ENCODE assay signal across 1 cellular context in the genomic region with DNA sequence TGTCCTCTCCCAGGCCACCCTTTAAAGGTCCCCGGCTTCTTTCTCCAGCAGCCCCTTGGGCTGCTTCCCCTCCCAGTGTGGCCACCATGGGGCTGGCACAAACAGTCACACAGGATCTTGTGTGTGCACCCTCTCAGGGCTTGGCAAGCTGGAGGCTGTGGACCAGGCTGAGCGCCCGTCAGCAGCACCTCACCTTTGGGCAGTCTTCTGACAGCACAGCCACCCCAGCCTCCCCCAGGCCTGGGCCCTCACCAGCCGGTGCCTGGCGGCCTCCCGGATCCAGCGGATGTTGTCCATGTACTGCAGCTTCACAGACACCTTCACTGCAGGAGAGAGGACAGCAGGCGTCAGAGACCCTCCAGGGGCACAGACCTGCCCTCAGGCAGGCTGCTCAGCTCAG.
TF ChIP-seq lines count a peak whose summit lies in the region.

No MANE protein-coding gene starts in this region.

TF ChIP-seq in HepG2, 621 proteins besides CTCF, POLR2A, EP300 and RAD21:
- TF ChIP-seq, protein P1, sequence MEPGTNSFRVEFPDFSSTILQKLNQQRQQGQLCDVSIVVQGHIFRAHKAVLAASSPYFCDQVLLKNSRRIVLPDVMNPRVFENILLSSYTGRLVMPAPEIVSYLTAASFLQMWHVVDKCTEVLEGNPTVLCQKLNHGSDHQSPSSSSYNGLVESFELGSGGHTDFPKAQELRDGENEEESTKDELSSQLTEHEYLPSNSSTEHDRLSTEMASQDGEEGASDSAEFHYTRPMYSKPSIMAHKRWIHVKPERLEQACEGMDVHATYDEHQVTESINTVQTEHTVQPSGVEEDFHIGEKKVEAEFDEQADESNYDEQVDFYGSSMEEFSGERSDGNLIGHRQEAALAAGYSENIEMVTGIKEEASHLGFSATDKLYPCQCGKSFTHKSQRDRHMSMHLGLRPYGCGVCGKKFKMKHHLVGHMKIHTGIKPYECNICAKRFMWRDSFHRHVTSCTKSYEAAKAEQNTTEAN (CRISPR knock-in tag; conservative IDR thresholded peaks at IDR 0.05) = no peak
- TF ChIP-seq, protein P2, sequence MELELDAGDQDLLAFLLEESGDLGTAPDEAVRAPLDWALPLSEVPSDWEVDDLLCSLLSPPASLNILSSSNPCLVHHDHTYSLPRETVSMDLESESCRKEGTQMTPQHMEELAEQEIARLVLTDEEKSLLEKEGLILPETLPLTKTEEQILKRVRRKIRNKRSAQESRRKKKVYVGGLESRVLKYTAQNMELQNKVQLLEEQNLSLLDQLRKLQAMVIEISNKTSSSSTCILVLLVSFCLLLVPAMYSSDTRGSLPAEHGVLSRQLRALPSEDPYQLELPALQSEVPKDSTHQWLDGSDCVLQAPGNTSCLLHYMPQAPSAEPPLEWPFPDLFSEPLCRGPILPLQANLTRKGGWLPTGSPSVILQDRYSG (CRISPR knock-in tag; IDR thresholded peaks at IDR 0.05) = no peak
- TF ChIP-seq, protein P3, sequence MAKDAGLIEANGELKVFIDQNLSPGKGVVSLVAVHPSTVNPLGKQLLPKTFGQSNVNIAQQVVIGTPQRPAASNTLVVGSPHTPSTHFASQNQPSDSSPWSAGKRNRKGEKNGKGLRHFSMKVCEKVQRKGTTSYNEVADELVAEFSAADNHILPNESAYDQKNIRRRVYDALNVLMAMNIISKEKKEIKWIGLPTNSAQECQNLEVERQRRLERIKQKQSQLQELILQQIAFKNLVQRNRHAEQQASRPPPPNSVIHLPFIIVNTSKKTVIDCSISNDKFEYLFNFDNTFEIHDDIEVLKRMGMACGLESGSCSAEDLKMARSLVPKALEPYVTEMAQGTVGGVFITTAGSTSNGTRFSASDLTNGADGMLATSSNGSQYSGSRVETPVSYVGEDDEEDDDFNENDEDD (CRISPR knock-in tag; IDR thresholded peaks at IDR 0.05; ENCODE audit: borderline replicate concordance) = no peak
- TF ChIP-seq ZNF564 (CRISPR knock-in tag; IDR thresholded peaks at IDR 0.05) (no peak), ZNF746 (CRISPR knock-in tag; IDR thresholded peaks at IDR 0.05) (no peak), KDM5A (IDR thresholded peaks at IDR 0.05; ENCODE audit: borderline replicate concordance, low read length) (no peak), CHD2 (IDR thresholded peaks at IDR 0.05; ENCODE audit: low read depth, low read length) (no peak), GATA4 (IDR thresholded peaks at IDR 0.05; ENCODE audit: borderline replicate concordance, low read depth) (no peak), PLRG1 (conservative IDR thresholded peaks at IDR 0.05) (no peak), PHF5A (CRISPR knock-in tag; IDR thresholded peaks at IDR 0.05; ENCODE audit: low read depth, unreplicated experiment) (no peak), NR2C2 (CRISPR knock-in tag; IDR thresholded peaks at IDR 0.05; ENCODE audit: borderline replicate concordance) (no peak), XRCC5 (optimal IDR thresholded peaks at IDR 0.05; ENCODE audit: low read length) (no peak)
- TF ChIP-seq, protein P4, sequence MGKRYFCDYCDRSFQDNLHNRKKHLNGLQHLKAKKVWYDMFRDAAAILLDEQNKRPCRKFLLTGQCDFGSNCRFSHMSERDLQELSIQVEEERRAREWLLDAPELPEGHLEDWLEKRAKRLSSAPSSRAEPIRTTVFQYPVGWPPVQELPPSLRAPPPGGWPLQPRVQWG (CRISPR knock-in tag; IDR thresholded peaks at IDR 0.05; ENCODE audit: borderline replicate concordance, low read depth) = no peak
- TF ChIP-seq, protein P5, sequence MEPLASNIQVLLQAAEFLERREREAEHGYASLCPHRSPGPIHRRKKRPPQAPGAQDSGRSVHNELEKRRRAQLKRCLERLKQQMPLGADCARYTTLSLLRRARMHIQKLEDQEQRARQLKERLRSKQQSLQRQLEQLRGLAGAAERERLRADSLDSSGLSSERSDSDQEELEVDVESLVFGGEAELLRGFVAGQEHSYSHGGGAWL (CRISPR knock-in tag; IDR thresholded peaks at IDR 0.05) = no peak
